Comparison of ENCODE assay signal across 3 cellular contexts in genomic region chr11:79535606-79536005, GRCh38.
TF ChIP-seq lines count a peak whose summit lies in the region.

No MANE protein-coding gene starts in this region.

TF ChIP-seq in HEK293, 187 proteins besides CTCF, POLR2A, EP300 and RAD21:
- TF ChIP-seq ZNF707 (tag by site-specific recombination; IDR thresholded peaks at IDR 0.05) (no peak), TCF7L2 (IDR thresholded peaks at IDR 0.05; ENCODE audit: borderline replicate concordance, low read depth, low read length) (no peak), ZNF768 (tag by site-specific recombination; IDR thresholded peaks at IDR 0.05) (peak; percentile 13; the same call in 1 of the 2 replicates)

TF ChIP-seq in K562, 482 proteins besides CTCF, POLR2A, EP300 and RAD21:
- TF ChIP-seq SRSF9 (IDR thresholded peaks at IDR 0.05; ENCODE audit: borderline replicate concordance, low read depth, low read length): no peak
- peak; percentile 81 for TF ChIP-seq RBM25 (IDR thresholded peaks at IDR 0.05; ENCODE audit: low read depth, low read length, severe bottlenecking)
- TF ChIP-seq ZBTB11 (CRISPR knock-in tag; IDR thresholded peaks at IDR 0.05): no peak
- no peak for TF ChIP-seq PREB (CRISPR knock-in tag; IDR thresholded peaks at IDR 0.05)
- no peak for TF ChIP-seq ZNF561 (CRISPR knock-in tag; conservative IDR thresholded peaks at IDR 0.05)
- peak; percentile 15 for TF ChIP-seq ZFP36 (IDR thresholded peaks at IDR 0.05; ENCODE audit: low read depth, low read length, partially characterized antibody)

TF ChIP-seq in H1, 55 proteins besides CTCF, POLR2A, EP300 and RAD21:
- TF ChIP-seq MAFK (IDR thresholded peaks at IDR 0.05; ENCODE audit: low read depth, low read length) (no peak), ZNF274 (IDR thresholded peaks at IDR 0.05; ENCODE audit: borderline replicate concordance, extremely low read depth, low read length) (no peak), CBX5 (IDR thresholded peaks at IDR 0.05; ENCODE audit: low read depth, low read length) (no peak), CREB1 (IDR thresholded peaks at IDR 0.05) (no peak), KDM1A (IDR thresholded peaks at IDR 0.05; ENCODE audit: borderline replicate concordance, low read length) (peak; percentile 73), RFX5 (IDR thresholded peaks at IDR 0.05; ENCODE audit: borderline replicate concordance, low read depth, low read length) (no peak)
TF ChIP-seq in H1: peak in this region for 1.
